Comparison of ENCODE assay signal across 15 cellular contexts in genomic region chr1:92817137-92817697, GRCh38.
"Had no signal": no experiment of that assay in that cellular context is flagged by ENCODE, and none has a peak within 500 bp of the region (broad histone marks: within the 10 kb centered on the region; RNA-seq: fewer than 3 reads in every experiment).

No MANE protein-coding gene starts in this region.

- ATAC-seq: activated CD4-positive, CD25-positive, alpha-beta regulatory T cell treated with anti-CD3 and anti-CD28 coated beads, Interleukin-2, amount 50 U/mL, for 24 hours; gastrocnemius medialis; natural killer cell treated with Interleukin-12 subunit alpha and Interleukin-12 subunit beta and Interleukin-15 and Interleukin-18, amount 100 ng/mL, for 72 hours had no signal

- H3K36me3 ChIP-seq: gastrocnemius medialis, sigmoid colon, suprapubic skin had no signal

- H3K4me1 Mint-ChIP-seq: activated naive CD4-positive, alpha-beta T cell treated with anti-CD3 and anti-CD28 coated beads, Interleukin-2, amount 50 U/mL, for 24 hours had no signal

- H3K36me3 Mint-ChIP-seq: natural killer cell treated with Interleukin-12 subunit alpha and Interleukin-12 subunit beta and Interleukin-15 and Interleukin-18, amount 100 ng/mL, for 72 hours had no signal

- H3K27ac ChIP-seq: gastrocnemius medialis, sigmoid colon, suprapubic skin had no signal

- H3K27ac Mint-ChIP-seq: activated naive CD4-positive, alpha-beta T cell treated with anti-CD3 and anti-CD28 coated beads, Interleukin-2, amount 50 U/mL, for 24 hours; natural killer cell treated with Interleukin-12 subunit alpha and Interleukin-12 subunit beta and Interleukin-15 and Interleukin-18, amount 100 ng/mL, for 72 hours had no signal

- H3K9me3 Mint-ChIP-seq: activated naive CD4-positive, alpha-beta T cell treated with anti-CD3 and anti-CD28 coated beads, Interleukin-2, amount 50 U/mL, for 24 hours; natural killer cell treated with Interleukin-12 subunit alpha and Interleukin-12 subunit beta and Interleukin-15 and Interleukin-18, amount 100 ng/mL, for 72 hours had no signal

- H3K4me3 Mint-ChIP-seq: activated naive CD4-positive, alpha-beta T cell treated with anti-CD3 and anti-CD28 coated beads, Interleukin-2, amount 50 U/mL, for 24 hours; natural killer cell treated with Interleukin-12 subunit alpha and Interleukin-12 subunit beta and Interleukin-15 and Interleukin-18, amount 100 ng/mL, for 72 hours had no signal

- H3K9me3 ChIP-seq: body of pancreas, gastrocnemius medialis, sigmoid colon, suprapubic skin had no signal

- DNase-seq: activated CD4-positive, alpha-beta T cell treated with anti-CD3 and anti-CD28 coated beads, Interleukin-2, amount 50 U/mL, for 4 hours; activated effector memory CD4-positive, alpha-beta T cell treated with Interleukin-2 at 50 U/mL for 16 hours; activated T-cell treated with anti-CD3 and anti-CD28 coated beads, Interleukin-2, amount 50 U/mL, for 1 hour; body of pancreas; central memory CD4-positive, alpha-beta T cell; effector memory CD4-positive, alpha-beta T cell; gastrocnemius medialis; sigmoid colon; stimulated activated CD4-positive, alpha-beta T cell treated with anti-CD3 and anti-CD28 coated beads, Interleukin-12 subunit alpha, Interleukin-12 subunit beta, amount 100 ng/mL, for 4 hours; stimulated activated naive CD4-positive, alpha-beta T cell treated with Interleukin-2 at 50 U/mL for 16 hours had no signal

- H3K4me3 ChIP-seq: body of pancreas, gastrocnemius medialis, sigmoid colon, suprapubic skin had no signal

- H3K4me1 ChIP-seq: body of pancreas, gastrocnemius medialis, sigmoid colon, suprapubic skin had no signal

- FAIRE-seq: urothelium cell line had no signal

- H3K27me3 ChIP-seq: body of pancreas, gastrocnemius medialis, sigmoid colon, suprapubic skin had no signal
